Comparison of ENCODE assay signal across 21 cellular contexts in genomic region chr15:93005133-93005532, GRCh38.
A peak's percentile ranks its signal among the peaks of the same experiment; 100 is the strongest.
DNase-seq lines count a peak whose midpoint lies in the region; ATAC-seq and TF ChIP-seq lines count a peak whose summit lies in the region.
"Had no signal": no experiment of that assay in that cellular context is flagged by ENCODE, and none has a peak within 500 bp of the region (broad histone marks: within the 10 kb centered on the region; RNA-seq: fewer than 3 reads in every experiment).

No MANE protein-coding gene starts in this region.

- ATAC-seq in memory B cell (ENCODE audit: low read depth) (no peak), GM18498 (IDR thresholded peaks at IDR 0.05; ENCODE audit: unreplicated experiment) (no peak)
- ATAC-seq in stimulated activated naive CD8-positive, alpha-beta T cell treated with anti-CD3 and anti-CD28 coated beads, Interleukin-15, amount 100 ng/mL, for 72 hours = no peak
- ATAC-seq: esophagus mucosa, gastroesophageal sphincter had no signal

- TF ChIP-seq CTCF in GM20000 (IDR thresholded peaks at IDR 0.05; ENCODE audit: extremely low read depth, missing control alignments) = no peak

- DNase-seq in activated naive CD4-positive, alpha-beta T cell (lab: John Stamatoyannopoulos, UW) = no peak
- no peak for DNase-seq in activated naive CD8-positive, alpha-beta T cell treated with anti-CD3 and anti-CD28 coated beads for 36 hours
- no peak for DNase-seq in memory B cell (ENCODE audit: low spot score in 2 of 2)
- DNase-seq in stimulated activated naive CD8-positive, alpha-beta T cell treated with anti-CD3 and anti-CD28 coated beads, Interleukin-15, amount 100 ng/mL, for 72 hours = no peak
- no peak for DNase-seq in central memory CD4-positive, alpha-beta T cell
- no peak for DNase-seq in GM20000 (ENCODE audit: low spot score)
- DNase-seq: activated B cell treated with CpG ODN at 0.5 μM for 24 hours; activated effector memory CD4-positive, alpha-beta T cell treated with anti-CD3 and anti-CD28 coated beads, Interleukin-2, amount 50 U/mL, for 16 hours; amygdala; C1 segment of cervical spinal cord; cerebellar nuclear complex; DMS 273 treated with DMSO at 0.1 percent for 48 hours; effector CD4-positive, alpha-beta T cell; HCEC 1CT; NCI-H1092 treated with DMSO at 0.1 percent for 48 hours; NCI-H2081 treated with DMSO at 0.1 percent for 48 hours; NCI-H446 had no signal

- H3K27me3 Mint-ChIP-seq in activated naive CD4-positive, alpha-beta T cell treated with anti-CD3 and anti-CD28 coated beads, Interleukin-2, amount 50 U/mL, for 24 hours = no peaks in the 10 kb centered on the region
- H3K27me3 Mint-ChIP-seq in activated naive CD8-positive, alpha-beta T cell treated with anti-CD3 and anti-CD28 coated beads for 36 hours = no peaks in the 10 kb centered on the region
- no peaks in the 10 kb centered on the region for H3K27me3 Mint-ChIP-seq in memory B cell
- no peaks in the 10 kb centered on the region for H3K27me3 Mint-ChIP-seq in stimulated activated naive CD8-positive, alpha-beta T cell treated with anti-CD3 and anti-CD28 coated beads, Interleukin-15, amount 100 ng/mL, for 72 hours
- H3K27me3 Mint-ChIP-seq: activated B cell treated with CpG ODN at 0.5 μM for 24 hours had no signal

- peaks cover 4% of the 10 kb centered on the region for H3K4me1 Mint-ChIP-seq in activated naive CD4-positive, alpha-beta T cell treated with anti-CD3 and anti-CD28 coated beads, Interleukin-2, amount 50 U/mL, for 24 hours
- H3K4me1 Mint-ChIP-seq in activated naive CD8-positive, alpha-beta T cell treated with anti-CD3 and anti-CD28 coated beads for 36 hours = peaks cover 1% of the 10 kb centered on the region
- no peaks in the 10 kb centered on the region for H3K4me1 Mint-ChIP-seq in memory B cell
- no peaks in the 10 kb centered on the region for H3K4me1 Mint-ChIP-seq in stimulated activated naive CD8-positive, alpha-beta T cell treated with anti-CD3 and anti-CD28 coated beads, Interleukin-15, amount 100 ng/mL, for 72 hours
- H3K4me1 Mint-ChIP-seq: activated B cell treated with CpG ODN at 0.5 μM for 24 hours had no signal

- H3K9me3 Mint-ChIP-seq in activated naive CD4-positive, alpha-beta T cell treated with anti-CD3 and anti-CD28 coated beads, Interleukin-2, amount 50 U/mL, for 24 hours = no peaks in the 10 kb centered on the region
- no peaks in the 10 kb centered on the region for H3K9me3 Mint-ChIP-seq in activated naive CD8-positive, alpha-beta T cell treated with anti-CD3 and anti-CD28 coated beads for 36 hours
- H3K9me3 Mint-ChIP-seq in memory B cell = no peaks in the 10 kb centered on the region
- H3K9me3 Mint-ChIP-seq in stimulated activated naive CD8-positive, alpha-beta T cell treated with anti-CD3 and anti-CD28 coated beads, Interleukin-15, amount 100 ng/mL, for 72 hours = no peaks in the 10 kb centered on the region
- H3K9me3 Mint-ChIP-seq: activated B cell treated with CpG ODN at 0.5 μM for 24 hours had no signal

- peak overlapping the region; percentile 47 for H3K27ac Mint-ChIP-seq in activated naive CD4-positive, alpha-beta T cell treated with anti-CD3 and anti-CD28 coated beads, Interleukin-2, amount 50 U/mL, for 24 hours
- peak overlapping the region; percentile 43 for H3K27ac Mint-ChIP-seq in activated naive CD8-positive, alpha-beta T cell treated with anti-CD3 and anti-CD28 coated beads for 36 hours
- peak overlapping the region; percentile 17 for H3K27ac Mint-ChIP-seq in memory B cell
- H3K27ac Mint-ChIP-seq in stimulated activated naive CD8-positive, alpha-beta T cell treated with anti-CD3 and anti-CD28 coated beads, Interleukin-15, amount 100 ng/mL, for 72 hours = peak overlapping the region; percentile 24 to 38
- H3K27ac Mint-ChIP-seq: activated B cell treated with CpG ODN at 0.5 μM for 24 hours had no signal

- peaks cover 33% of the 10 kb centered on the region for H3K36me3 Mint-ChIP-seq in activated naive CD4-positive, alpha-beta T cell treated with anti-CD3 and anti-CD28 coated beads, Interleukin-2, amount 50 U/mL, for 24 hours
- H3K36me3 Mint-ChIP-seq in activated naive CD8-positive, alpha-beta T cell treated with anti-CD3 and anti-CD28 coated beads for 36 hours = peaks cover 31% of the 10 kb centered on the region
- H3K36me3 Mint-ChIP-seq in memory B cell = peaks cover 52% of the 10 kb centered on the region

- no peak overlapping the region for H3K4me3 Mint-ChIP-seq in activated naive CD4-positive, alpha-beta T cell treated with anti-CD3 and anti-CD28 coated beads, Interleukin-2, amount 50 U/mL, for 24 hours
- H3K4me3 Mint-ChIP-seq in activated naive CD8-positive, alpha-beta T cell treated with anti-CD3 and anti-CD28 coated beads for 36 hours = no peak overlapping the region
- no peak overlapping the region for H3K4me3 Mint-ChIP-seq in memory B cell
- H3K4me3 Mint-ChIP-seq in stimulated activated naive CD8-positive, alpha-beta T cell treated with anti-CD3 and anti-CD28 coated beads, Interleukin-15, amount 100 ng/mL, for 72 hours = no peak overlapping the region
- H3K4me3 Mint-ChIP-seq: activated B cell treated with CpG ODN at 0.5 μM for 24 hours had no signal
